ENCODE assay signal across 8 cellular contexts in genomic region chr14:99191663-99192621, GRCh38.
DNase-seq lines count a peak whose midpoint lies in the region; ATAC-seq and TF ChIP-seq lines count a peak whose summit lies in the region.

No MANE protein-coding gene starts in this region.

- TF ChIP-seq POLR2A in ovary (IDR thresholded peaks at IDR 0.05): no peak

- TF ChIP-seq EP300 in ovary (IDR thresholded peaks at IDR 0.05): no peak

- DNase-seq in stimulated activated CD4-positive, alpha-beta T cell treated with anti-CD3 and anti-CD28 coated beads, Interleukin-12 subunit alpha, Interleukin-12 subunit beta, amount 100 ng/mL, for 4 hours: peak; percentile 34
- no peak for DNase-seq in stimulated activated CD4-positive, alpha-beta T cell treated with anti-CD3 and anti-CD28 coated beads, Interleukin-1b, Interleukin-23, amount 100 ng/mL, for 48 hours
- DNase-seq in activated CD4-positive, alpha-beta T cell treated with anti-CD3 and anti-CD28 coated beads, Interleukin-2, amount 50 U/mL, for 1 hour: peak; percentile 41
- DNase-seq in ovary (peak; percentile 68 to 84 (median 75)), NCI-H345 (lab: John Stamatoyannopoulos, UW) (no peak), NCI-H82 treated with DMSO at 0.1 percent for 48 hours (lab: John Stamatoyannopoulos, UW; ENCODE audit: unreplicated experiment) (no peak)

- H3K27ac ChIP-seq in ovary: peak overlapping the region in 1 of 2 donors; percentile 61

- peaks cover 4% of the 10 kb centered on the region for H3K4me1 ChIP-seq in ovary (ENCODE audit: insufficient read depth)

- intact Hi-C loops in ovary (cut with DNase I): no loop called here

- peak; percentile 60 for ATAC-seq in esophagus mucosa
- no peak for ATAC-seq in GM21825 (IDR thresholded peaks at IDR 0.05; ENCODE audit: unreplicated experiment)

- no peaks in the 10 kb centered on the region for H3K36me3 ChIP-seq in ovary

- peak overlapping the region; percentile 34 for H3K4me3 ChIP-seq in ovary

- WGBS in ovary, 3 donors: 3 to 9% (median 7%) methylated on average over 34 of the region's 34 CpGs

- H3K27me3 ChIP-seq in ovary: no peaks in the 10 kb centered on the region

- TF ChIP-seq CTCF in ovary (IDR thresholded peaks at IDR 0.05): no peak

- H3K9me3 ChIP-seq in ovary: no peaks in the 10 kb centered on the region

Comparison
In these comparisons a context has a peak if more than half of its experiments do, and no peak if none do; other contexts are left out.
1. DNase-seq: peak in stimulated activated CD4-positive, alpha-beta T cell treated with anti-CD3 and anti-CD28 coated beads, Interleukin-12 subunit alpha, Interleukin-12 subunit beta, amount 100 ng/mL, for 4 hours (single experiment), activated CD4-positive, alpha-beta T cell treated with anti-CD3 and anti-CD28 coated beads, Interleukin-2, amount 50 U/mL, for 1 hour (single experiment) and ovary (5 of 5); none in stimulated activated CD4-positive, alpha-beta T cell treated with anti-CD3 and anti-CD28 coated beads, Interleukin-1b, Interleukin-23, amount 100 ng/mL, for 48 hours (single experiment), NCI-H345 (single experiment) and NCI-H82 treated with DMSO at 0.1 percent for 48 hours (single experiment).